ENCODE assay signal across 9 cellular contexts in the genomic region with DNA sequence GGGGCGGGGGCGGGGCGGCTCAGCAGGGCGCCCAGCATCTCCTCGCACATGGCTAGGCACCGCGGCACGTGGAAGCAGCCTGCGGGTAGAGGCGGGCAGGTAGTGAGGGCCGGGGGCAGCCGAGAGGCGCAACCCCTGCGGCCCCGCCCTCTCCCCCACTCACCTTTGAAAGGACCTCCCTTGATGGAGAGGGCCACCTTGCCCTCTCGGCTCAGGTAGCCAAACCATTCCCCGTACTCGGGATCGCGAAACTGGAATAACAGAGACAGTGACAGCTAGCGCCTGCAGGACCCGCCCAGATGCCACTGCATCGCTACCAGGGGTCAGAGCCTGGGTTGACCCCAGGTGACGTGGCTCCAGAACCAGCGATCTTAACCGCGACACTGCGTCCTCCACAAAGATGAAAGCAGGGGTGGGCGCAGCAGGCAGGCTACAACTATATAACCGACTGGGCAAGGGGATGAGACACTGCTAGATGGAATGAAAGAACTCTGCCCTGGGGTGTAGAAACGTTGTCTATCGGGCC. TPM values are rescaled to one million over a fixed set of nuclear protein-coding genes. Genes with fewer than 3 reads are reported as not detected.
DNase-seq lines count a peak whose midpoint lies in the region; ATAC-seq and TF ChIP-seq lines count a peak whose summit lies in the region.
"Had no signal": no experiment of that assay in that cellular context is flagged by ENCODE, and none has a peak within 500 bp of the region (broad histone marks: within the 10 kb centered on the region; RNA-seq: fewer than 3 reads in every experiment).

No MANE protein-coding gene starts in this region.

- H3K4me3 ChIP-seq in BJ (ENCODE audit: low read depth, low read length), result peak overlapping the region; percentile 39
- no peak overlapping the region for H3K4me3 ChIP-seq in hepatocyte
- peak overlapping the region; percentile 77 for H3K4me3 ChIP-seq in thoracic aorta

- peaks cover 6% of the 10 kb centered on the region; the same call in 1 of the 2 replicates for H3K36me3 ChIP-seq in BJ (ENCODE audit: control insufficient read depth, insufficient read depth, low read length)
- H3K36me3 ChIP-seq in hepatocyte (replicated peaks; ENCODE audit: insufficient read depth, low read depth), result no peaks in the 10 kb centered on the region
- H3K36me3 ChIP-seq in thoracic aorta, result peaks cover 6% of the 10 kb centered on the region

- ATAC-seq in GM21447 (IDR thresholded peaks at IDR 0.05; ENCODE audit: unreplicated experiment) (peak; percentile 10), SK-N-SH treated with all-trans-retinoic acid at 6 μM for 48 hours (peak; percentile 11; the same call in 2 of the 3 replicates), thoracic aorta (ENCODE audit: insufficient number of reproducible peaks, low FRiP score, low read depth) (no peak), GM21381 (IDR thresholded peaks at IDR 0.05; ENCODE audit: unreplicated experiment) (no peak)

- H4K20me1 ChIP-seq in hepatocyte (ENCODE audit: insufficient read depth, poor library complexity, severe bottlenecking), result no peaks in the 10 kb centered on the region

- H3K9me3 ChIP-seq in hepatocyte (ENCODE audit: low read depth), result no peaks in the 10 kb centered on the region
- no peaks in the 10 kb centered on the region for H3K9me3 ChIP-seq in thoracic aorta

- TF ChIP-seq CTCF in BJ (IDR thresholded peaks at IDR 0.05; ENCODE audit: insufficient read depth, low read depth, low read length), result no peak
- no peak for TF ChIP-seq CTCF in hepatocyte (IDR thresholded peaks at IDR 0.05; ENCODE audit: poor library complexity)
- no peak for TF ChIP-seq CTCF in thoracic aorta (IDR thresholded peaks at IDR 0.05)

- no peaks in the 10 kb centered on the region for H3K9me2 ChIP-seq in hepatocyte (replicated peaks; ENCODE audit: insufficient read depth)

- CTCF ChIA-PET in BJ (lab: Yijun Ruan, JAX), result interaction anchor here (3.8 kb wide), 1 partner anchor 12 kb away, joined by 18 read pairs; no protein-coding TSS in a partner anchor

- POLR2A ChIA-PET in BJ (lab: Charles Lee), result interaction anchor here (0.7 kb wide), 1 partner anchor 160 kb away, joined by 3 read pairs; no protein-coding TSS in a partner anchor

- peaks cover 18% of the 10 kb centered on the region for H3K79me2 ChIP-seq in hepatocyte

- WGBS in hepatocyte (ENCODE audit: low lambda C conversion rate, missing lambda C conversion rate), result 44% methylated on average over 13 of the region's 32 CpGs

- H3K4me2 ChIP-seq in hepatocyte, result peak overlapping the region; percentile 86

- H3K4me1 ChIP-seq in hepatocyte (ENCODE audit: insufficient read depth) (no peaks in the 10 kb centered on the region), thoracic aorta (ENCODE audit: control insufficient read depth in 1 of 2, low read depth in 2 of 2) (peaks cover 3 to 14% of the 10 kb centered on the region in 2 donors)

- no peak overlapping the region for H3K27ac ChIP-seq in hepatocyte
- no peak overlapping the region for H3K27ac ChIP-seq in thoracic aorta

- H3K27me3 ChIP-seq in BJ (ENCODE audit: control insufficient read depth, insufficient read depth, low read length) (no peaks in the 10 kb centered on the region), hepatocyte (no peaks in the 10 kb centered on the region), thoracic aorta (replicated peaks; ENCODE audit: insufficient read depth) (no peaks in the 10 kb centered on the region)

- DNase-seq in BJ (ENCODE audit: low read depth) (no peak), hepatocyte (ENCODE audit: low spot score) (no peak), thoracic aorta (ENCODE audit: low spot score) (no peak), NCI-H774 (lab: John Stamatoyannopoulos, UW) (no peak), putamen (ENCODE audit: low spot score) (no peak)

- H2AFZ ChIP-seq in hepatocyte, result no peak overlapping the region

TF ChIP-seq in SK-N-SH treated with all-trans-retinoic acid at 6 μM for 48 hours, 23 proteins besides CTCF, POLR2A, EP300 and RAD21:
- TF ChIP-seq ISL1 (CRISPR knock-in tag; IDR thresholded peaks at IDR 0.05), result no peak
- TF ChIP-seq, protein P1, sequence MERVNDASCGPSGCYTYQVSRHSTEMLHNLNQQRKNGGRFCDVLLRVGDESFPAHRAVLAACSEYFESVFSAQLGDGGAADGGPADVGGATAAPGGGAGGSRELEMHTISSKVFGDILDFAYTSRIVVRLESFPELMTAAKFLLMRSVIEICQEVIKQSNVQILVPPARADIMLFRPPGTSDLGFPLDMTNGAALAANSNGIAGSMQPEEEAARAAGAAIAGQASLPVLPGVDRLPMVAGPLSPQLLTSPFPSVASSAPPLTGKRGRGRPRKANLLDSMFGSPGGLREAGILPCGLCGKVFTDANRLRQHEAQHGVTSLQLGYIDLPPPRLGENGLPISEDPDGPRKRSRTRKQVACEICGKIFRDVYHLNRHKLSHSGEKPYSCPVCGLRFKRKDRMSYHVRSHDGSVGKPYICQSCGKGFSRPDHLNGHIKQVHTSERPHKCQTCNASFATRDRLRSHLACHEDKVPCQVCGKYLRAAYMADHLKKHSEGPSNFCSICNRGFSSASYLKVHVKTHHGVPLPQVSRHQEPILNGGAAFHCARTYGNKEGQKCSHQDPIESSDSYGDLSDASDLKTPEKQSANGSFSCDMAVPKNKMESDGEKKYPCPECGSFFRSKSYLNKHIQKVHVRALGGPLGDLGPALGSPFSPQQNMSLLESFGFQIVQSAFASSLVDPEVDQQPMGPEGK (CRISPR knock-in tag; IDR thresholded peaks at IDR 0.05; ENCODE audit: borderline replicate concordance), result no peak
- no peak for TF ChIP-seq OSR1 (CRISPR knock-in tag; IDR thresholded peaks at IDR 0.05)
- TF ChIP-seq TOX (CRISPR knock-in tag; IDR thresholded peaks at IDR 0.05; ENCODE audit: borderline replicate concordance), result no peak
- TF ChIP-seq ZNF70 (CRISPR knock-in tag; IDR thresholded peaks at IDR 0.05), result no peak
- no peak for TF ChIP-seq ARNTL (CRISPR knock-in tag; IDR thresholded peaks at IDR 0.05; ENCODE audit: borderline replicate concordance, low read depth)
- TF ChIP-seq PPARA (CRISPR knock-in tag; IDR thresholded peaks at IDR 0.05; ENCODE audit: borderline replicate concordance), result no peak
- no peak for TF ChIP-seq GLIS3 (CRISPR knock-in tag; IDR thresholded peaks at IDR 0.05)
- TF ChIP-seq, protein P2, sequence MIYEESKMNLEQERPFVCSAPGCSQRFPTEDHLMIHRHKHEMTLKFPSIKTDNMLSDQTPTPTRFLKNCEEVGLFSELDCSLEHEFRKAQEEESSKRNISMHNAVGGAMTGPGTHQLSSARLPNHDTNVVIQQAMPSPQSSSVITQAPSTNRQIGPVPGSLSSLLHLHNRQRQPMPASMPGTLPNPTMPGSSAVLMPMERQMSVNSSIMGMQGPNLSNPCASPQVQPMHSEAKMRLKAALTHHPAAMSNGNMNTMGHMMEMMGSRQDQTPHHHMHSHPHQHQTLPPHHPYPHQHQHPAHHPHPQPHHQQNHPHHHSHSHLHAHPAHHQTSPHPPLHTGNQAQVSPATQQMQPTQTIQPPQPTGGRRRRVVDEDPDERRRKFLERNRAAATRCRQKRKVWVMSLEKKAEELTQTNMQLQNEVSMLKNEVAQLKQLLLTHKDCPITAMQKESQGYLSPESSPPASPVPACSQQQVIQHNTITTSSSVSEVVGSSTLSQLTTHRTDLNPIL (CRISPR knock-in tag; IDR thresholded peaks at IDR 0.05; ENCODE audit: low read depth), result no peak
- TF ChIP-seq CSDC2 (CRISPR knock-in tag; IDR thresholded peaks at IDR 0.05), result no peak
- TF ChIP-seq RARB (CRISPR knock-in tag; IDR thresholded peaks at IDR 0.05), result no peak
- TF ChIP-seq BACH2 (CRISPR knock-in tag; IDR thresholded peaks at IDR 0.05; ENCODE audit: borderline replicate concordance), result no peak

RNA-seq across cellular contexts. Expression of gene NAA10, which starts 0.6 kb away (rescaled TPM):
- polyA plus RNA-seq in BJ (2011; rRNA removed) (61.4 and 76.0 TPM in 2 replicates), hepatocyte (118 and 134 TPM in 2 replicates)
- polyA minus RNA-seq in BJ (2011; rRNA and poly(A)+ RNA removed), result 35.3 and 36.7 TPM in 2 replicates
- total RNA-seq in hepatocyte (74.0 and 83.5 TPM in 2 replicates), thoracic aorta (10 to 100 TPM; 60.1 to 66.4 TPM)

RNA-seq across cellular contexts. Expression of gene RENBP, which starts 9.1 kb away (rescaled TPM):
- polyA plus RNA-seq in BJ (2011; rRNA removed), result 0.36 and 0.43 TPM in 2 replicates
- polyA minus RNA-seq in BJ (2011; rRNA and poly(A)+ RNA removed), result 0.31 TPM in 1 of 2 replicates, not detected in the other
- 22.2 and 22.8 TPM in 2 replicates for total RNA-seq in hepatocyte
- 5.8 and 13.2 TPM in 2 replicates for polyA plus RNA-seq in hepatocyte
- 10 to 100 TPM; 11.2 to 21.4 TPM for total RNA-seq in thoracic aorta

RNA-seq across cellular contexts. Expression of gene ARHGAP4, which starts 9.3 kb away (rescaled TPM):
- polyA plus RNA-seq in BJ (2011; rRNA removed) (0.39 and 0.82 TPM in 2 replicates), hepatocyte (6.2 and 10.3 TPM in 2 replicates)
- 0.62 TPM in 1 of 2 replicates, not detected in the other for polyA minus RNA-seq in BJ (2011; rRNA and poly(A)+ RNA removed)
- total RNA-seq in hepatocyte (3.3 and 6.4 TPM in 2 replicates), thoracic aorta (10 to 100 TPM; 31.7 to 92.1 TPM)

RNA-seq across cellular contexts. Expression of gene AVPR2, which starts 30.9 kb away (rescaled TPM):
- polyA plus RNA-seq in BJ (2011; rRNA removed), result not detected in 2 replicates
- not detected in 2 replicates for polyA minus RNA-seq in BJ (2011; rRNA and poly(A)+ RNA removed)
- 1.2 TPM in 1 of 2 replicates, not detected in the other for total RNA-seq in hepatocyte
- polyA plus RNA-seq in hepatocyte, result not detected in 2 replicates
- not detected for total RNA-seq in thoracic aorta
- total RNA-seq: LHCN-M2 had no signal

RNA-seq across cellular contexts. Expression of gene HCFC1, which starts 36.2 kb away (rescaled TPM):
- polyA plus RNA-seq in BJ (2011; rRNA removed), result 2.5 and 3.3 TPM in 2 replicates
- polyA minus RNA-seq in BJ (2011; rRNA and poly(A)+ RNA removed), result 14.6 and 23.4 TPM in 2 replicates
- 11.6 and 25.0 TPM in 2 replicates for total RNA-seq in hepatocyte
- 16.7 and 18.9 TPM in 2 replicates for polyA plus RNA-seq in hepatocyte
- 10 to 100 TPM; 51.6 to 58.9 TPM for total RNA-seq in thoracic aorta

Comparison
In these comparisons a context has a peak if more than half of its experiments do, and no peak if none do; other contexts are left out.
1. ATAC-seq: peak in GM21447 (single experiment) and SK-N-SH treated with all-trans-retinoic acid at 6 μM for 48 hours (single experiment); none in thoracic aorta (single experiment) and GM21381 (single experiment).